27 cellular contexts compared by ENCODE assay signal in the genomic region with DNA sequence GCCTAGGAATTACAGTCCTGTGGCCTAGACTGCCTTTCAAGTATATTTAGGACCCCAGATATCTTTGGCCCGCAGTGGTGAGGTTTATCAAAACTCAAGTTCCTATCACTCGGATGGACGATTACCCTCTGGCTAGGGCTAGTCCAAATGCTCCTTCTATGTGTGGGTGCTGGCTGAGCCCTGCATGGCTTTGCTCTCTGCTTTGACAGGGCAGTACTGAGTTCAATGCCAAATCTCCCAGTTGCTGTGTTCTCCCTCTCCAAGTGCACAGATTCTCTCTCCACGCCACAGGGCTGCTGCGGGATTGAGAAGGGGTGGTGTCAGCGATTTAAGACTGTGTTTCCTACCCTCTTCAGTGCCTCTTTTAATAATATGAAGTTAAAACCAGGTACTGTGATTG.
"Had no signal": no experiment of that assay in that cellular context is flagged by ENCODE, and none has a peak within 500 bp of the region (broad histone marks: within the 10 kb centered on the region; RNA-seq: fewer than 3 reads in every experiment).

No MANE protein-coding gene starts in this region.

- H3K4me1 ChIP-seq: neural progenitor cell, parathyroid adenoma, psoas muscle, right lobe of liver, sigmoid colon, suprapubic skin, testis, tibial artery, transverse colon, upper lobe of right lung, uterus had no signal

- H3K27me3 ChIP-seq: neural progenitor cell, ovary, right lobe of liver, sigmoid colon, suprapubic skin, testis, tibial artery, transverse colon, upper lobe of right lung, uterus had no signal

- H3K36me3 ChIP-seq: neural progenitor cell, ovary, right lobe of liver, sigmoid colon, suprapubic skin, tibial artery, transverse colon, upper lobe of right lung, uterus had no signal

- H3K9me3 ChIP-seq: ovary, psoas muscle, sigmoid colon, suprapubic skin, testis, tibial artery, transverse colon, upper lobe of right lung, uterus had no signal

- H3K27ac ChIP-seq: neural progenitor cell, ovary, parathyroid adenoma, psoas muscle, right lobe of liver, sigmoid colon, suprapubic skin, testis, tibial artery, transverse colon, upper lobe of right lung, uterus had no signal

- ATAC-seq: naive thymus-derived CD4-positive, alpha-beta T cell; natural killer cell; psoas muscle; right lobe of liver; stimulated activated memory B cell treated with anti-CD40 and anti-IgM and Interleukin-4, amounts not matched to agents 10 μg/mL and 1 μg/mL and 100 μg/mL, for 72 hours; stimulated activated naive CD8-positive, alpha-beta T cell treated with anti-CD3 and anti-CD28 coated beads, Interleukin-15, amount 100 ng/mL, for 72 hours; stimulated activated naive CD8-positive, alpha-beta T cell treated with anti-CD3 and anti-CD28 coated beads, Interleukin-15, Interleukin-2, amounts not matched to agents 100 U/mL and 50 U/mL, for 24 hours; upper lobe of right lung had no signal

- H3K4me3 ChIP-seq: neural progenitor cell, ovary, psoas muscle, right lobe of liver, sigmoid colon, suprapubic skin, testis, tibial artery, transverse colon, upper lobe of right lung, uterus had no signal

- DNase-seq: naive thymus-derived CD4-positive, alpha-beta T cell; natural killer cell; occipital lobe; ovary; posterior cingulate gyrus; psoas muscle; right lobe of liver; sigmoid colon; small intestine; stimulated activated CD4-positive, alpha-beta T cell treated with anti-CD3 and anti-CD28 coated beads, Interleukin-12 subunit alpha, Interleukin-12 subunit beta, amount 100 ng/mL, for 4 hours; stimulated activated CD4-positive, alpha-beta T cell treated with anti-CD3 and anti-CD28 coated beads, Interleukin-1b, Interleukin-23, amount 100 ng/mL, for 48 hours; stimulated activated CD4-positive, alpha-beta T cell treated with anti-CD3 and anti-CD28 coated beads, Interleukin-4, amount 100 ng/mL, for 1 hour; stimulated activated CD4-positive, alpha-beta T cell treated with anti-CD3 and anti-CD28 coated beads, Interleukin-4, amount 100 ng/mL, for 4 hours; stimulated activated CD8-positive, alpha-beta memory T cell treated with anti-CD3 and anti-CD28 coated beads, Interleukin-4, amount 100 ng/mL, for 48 hours; stimulated activated naive CD4-positive, alpha-beta T cell; stimulated activated naive CD8-positive, alpha-beta T cell treated with anti-CD3 and anti-CD28 coated beads, Interleukin-15, amount 100 ng/mL, for 72 hours; stimulated activated naive CD8-positive, alpha-beta T cell treated with anti-CD3 and anti-CD28 coated beads, Interleukin-15, Interleukin-2, amounts not matched to agents 100 U/mL and 50 U/mL, for 24 hours; substantia nigra; testis; tibial artery; transverse colon; upper lobe of right lung; uterus had no signal
